In genomic region chr10:86082556-86082955, GRCh38 we compare ENCODE assay signal across 27 cellular contexts.
"Had no signal": no experiment of that assay in that cellular context is flagged by ENCODE, and none has a peak within 500 bp of the region (broad histone marks: within the 10 kb centered on the region; RNA-seq: fewer than 3 reads in every experiment).

No MANE protein-coding gene starts in this region.

- H3K9me3 ChIP-seq: adrenal gland, SJSA1 had no signal

- H3K9me3 Mint-ChIP-seq: activated naive CD8-positive, alpha-beta T cell treated with anti-CD3 and anti-CD28 coated beads, Interleukin-2, amount 10 ng/mL, durations not matched to agents 7 days and 5 days; T-helper 2 cell treated with Interferon-gamma antibody and Interleukin-4, amounts not matched to agents 5 μg/mL and 100 μg/mL, for 36 hours had no signal

- DNase-seq: activated CD4-positive, alpha-beta T cell treated with anti-CD3 and anti-CD28 coated beads for 4 hours; activated naive CD4-positive, alpha-beta T cell treated with anti-CD3 and anti-CD28 coated beads, Interleukin-2, amount 50 U/mL, for 16 hours; activated naive CD8-positive, alpha-beta T cell treated with anti-CD3 and anti-CD28 coated beads, Interleukin-2, amount 10 ng/mL, durations not matched to agents 7 days and 5 days; activated T-cell treated with anti-CD3 and anti-CD28 coated beads, Interleukin-2, amount 50 U/mL, for 1 hour; anterior cingulate cortex; caudate nucleus; IMR-90; KBM-7; NCI-H1048; NCI-H146; NCI-H187 treated with DMSO at 0.1 percent for 48 hours; NCI-H2081 treated with DMSO at 0.1 percent for 48 hours; NCI-H2171; NCI-H2227 treated with DMSO at 0.1 percent for 48 hours; NCI-H446 treated with DMSO at 0.1 percent for 48 hours; NCI-H524 treated with DMSO at 0.1 percent for 48 hours; NCI-H774; OCI-M1; SHP77; SW 1271 had no signal

- H3K4me1 ChIP-seq: adrenal gland, SJSA1 had no signal

- H3K4me3 ChIP-seq: adrenal gland, SJSA1 had no signal

- H3K4me1 Mint-ChIP-seq: activated naive CD8-positive, alpha-beta T cell treated with anti-CD3 and anti-CD28 coated beads, Interleukin-2, amount 10 ng/mL, durations not matched to agents 7 days and 5 days had no signal

- H3K36me3 Mint-ChIP-seq: activated naive CD8-positive, alpha-beta T cell treated with anti-CD3 and anti-CD28 coated beads, Interleukin-2, amount 10 ng/mL, durations not matched to agents 7 days and 5 days had no signal

- H3K4me3 Mint-ChIP-seq: activated naive CD8-positive, alpha-beta T cell treated with anti-CD3 and anti-CD28 coated beads, Interleukin-2, amount 10 ng/mL, durations not matched to agents 7 days and 5 days; T-helper 2 cell treated with Interferon-gamma antibody and Interleukin-4, amounts not matched to agents 5 μg/mL and 100 μg/mL, for 36 hours had no signal

- H3K36me3 ChIP-seq: adrenal gland, SJSA1 had no signal

- H3K27ac ChIP-seq: adrenal gland, RWPE1, SJSA1 had no signal

- ATAC-seq: activated CD4-positive, CD25-positive, alpha-beta regulatory T cell treated with anti-CD3 and anti-CD28 coated beads, Interleukin-2, amount 50 U/mL, for 24 hours; Panc1; SK-N-SH treated with all-trans-retinoic acid at 6 μM for 48 hours had no signal

- H3K27ac Mint-ChIP-seq: activated naive CD8-positive, alpha-beta T cell treated with anti-CD3 and anti-CD28 coated beads, Interleukin-2, amount 10 ng/mL, durations not matched to agents 7 days and 5 days; T-helper 2 cell treated with Interferon-gamma antibody and Interleukin-4, amounts not matched to agents 5 μg/mL and 100 μg/mL, for 36 hours had no signal

- H3K27me3 ChIP-seq: adrenal gland, SJSA1 had no signal
